27 cellular contexts compared by ENCODE assay signal in genomic region chr1:177877086-177877485, GRCh38.
"Had no signal": no experiment of that assay in that cellular context is flagged by ENCODE, and none has a peak within 500 bp of the region (broad histone marks: within the 10 kb centered on the region; RNA-seq: fewer than 3 reads in every experiment).

No MANE protein-coding gene starts in this region.

- H3K36me3 ChIP-seq: left ventricle myocardium inferior, pancreas, prostate gland, sigmoid colon, spleen, suprapubic skin, thoracic aorta, tibial artery, upper lobe of right lung had no signal

- ATAC-seq: left colon; naive thymus-derived CD8-positive, alpha-beta T cell; pancreas; right cardiac atrium; stimulated activated effector memory CD8-positive, alpha-beta T cell treated with anti-CD3 and anti-CD28 coated beads, Interleukin-12 subunit alpha, Interleukin-12 subunit beta, amount 100 ng/mL, for 72 hours; upper lobe of right lung had no signal

- H3K27me3 Mint-ChIP-seq: stimulated activated naive CD8-positive, alpha-beta T cell treated with anti-CD3 and anti-CD28 coated beads, Interleukin-15, Interleukin-2, amounts not matched to agents 100 ng/mL and 50 ng/mL, for 24 hours had no signal

- H3K4me3 Mint-ChIP-seq: immature natural killer cell; naive thymus-derived CD8-positive, alpha-beta T cell; nephron; neural crest cell; stimulated activated effector memory CD8-positive, alpha-beta T cell treated with anti-CD3 and anti-CD28 coated beads, Interleukin-12 subunit alpha, Interleukin-12 subunit beta, amount 100 ng/mL, for 72 hours; stimulated activated naive CD8-positive, alpha-beta T cell treated with anti-CD3 and anti-CD28 coated beads, Interleukin-15, Interleukin-2, amounts not matched to agents 100 ng/mL and 50 ng/mL, for 24 hours had no signal

- H3K36me3 Mint-ChIP-seq: immature natural killer cell; stimulated activated effector memory CD8-positive, alpha-beta T cell treated with anti-CD3 and anti-CD28 coated beads, Interleukin-12 subunit alpha, Interleukin-12 subunit beta, amount 100 ng/mL, for 72 hours had no signal

- H3K4me3 ChIP-seq: left ventricle myocardium inferior, lung, pancreas, prostate gland, sigmoid colon, spleen, suprapubic skin, thoracic aorta, tibial artery, upper lobe of right lung had no signal

- H3K4me1 ChIP-seq: left ventricle myocardium inferior, prostate gland, sigmoid colon, spleen, tibial artery, upper lobe of right lung had no signal

- H3K27ac ChIP-seq: left ventricle myocardium inferior, pancreas, prostate gland, sigmoid colon, suprapubic skin, thoracic aorta, tibial artery, upper lobe of right lung had no signal

- H3K9me3 Mint-ChIP-seq: neural crest cell had no signal

- DNase-seq: hypothalamus; immature natural killer cell; kidney; left colon; left ventricle myocardium inferior; naive thymus-derived CD8-positive, alpha-beta T cell; nucleus accumbens; pancreas; posterior cingulate gyrus; retina; right cardiac atrium; sigmoid colon; small intestine; spleen; stimulated activated CD4-positive, alpha-beta T cell treated with anti-CD3 and anti-CD28 coated beads, Interleukin-4, amount 100 ng/mL, for 24 hours; stimulated activated naive CD4-positive, alpha-beta T cell; tibial artery; trophoblast cell; upper lobe of right lung had no signal

- H3K27ac Mint-ChIP-seq: immature natural killer cell; naive thymus-derived CD8-positive, alpha-beta T cell; nephron; stimulated activated effector memory CD8-positive, alpha-beta T cell treated with anti-CD3 and anti-CD28 coated beads, Interleukin-12 subunit alpha, Interleukin-12 subunit beta, amount 100 ng/mL, for 72 hours; stimulated activated naive CD8-positive, alpha-beta T cell treated with anti-CD3 and anti-CD28 coated beads, Interleukin-15, Interleukin-2, amounts not matched to agents 100 ng/mL and 50 ng/mL, for 24 hours had no signal

- H3K4me1 Mint-ChIP-seq: immature natural killer cell; naive thymus-derived CD8-positive, alpha-beta T cell; stimulated activated effector memory CD8-positive, alpha-beta T cell treated with anti-CD3 and anti-CD28 coated beads, Interleukin-12 subunit alpha, Interleukin-12 subunit beta, amount 100 ng/mL, for 72 hours had no signal

- H3K27me3 ChIP-seq: pancreas, sigmoid colon, suprapubic skin, upper lobe of right lung had no signal
